ENCODE assay signal across 8 cellular contexts in the genomic region with DNA sequence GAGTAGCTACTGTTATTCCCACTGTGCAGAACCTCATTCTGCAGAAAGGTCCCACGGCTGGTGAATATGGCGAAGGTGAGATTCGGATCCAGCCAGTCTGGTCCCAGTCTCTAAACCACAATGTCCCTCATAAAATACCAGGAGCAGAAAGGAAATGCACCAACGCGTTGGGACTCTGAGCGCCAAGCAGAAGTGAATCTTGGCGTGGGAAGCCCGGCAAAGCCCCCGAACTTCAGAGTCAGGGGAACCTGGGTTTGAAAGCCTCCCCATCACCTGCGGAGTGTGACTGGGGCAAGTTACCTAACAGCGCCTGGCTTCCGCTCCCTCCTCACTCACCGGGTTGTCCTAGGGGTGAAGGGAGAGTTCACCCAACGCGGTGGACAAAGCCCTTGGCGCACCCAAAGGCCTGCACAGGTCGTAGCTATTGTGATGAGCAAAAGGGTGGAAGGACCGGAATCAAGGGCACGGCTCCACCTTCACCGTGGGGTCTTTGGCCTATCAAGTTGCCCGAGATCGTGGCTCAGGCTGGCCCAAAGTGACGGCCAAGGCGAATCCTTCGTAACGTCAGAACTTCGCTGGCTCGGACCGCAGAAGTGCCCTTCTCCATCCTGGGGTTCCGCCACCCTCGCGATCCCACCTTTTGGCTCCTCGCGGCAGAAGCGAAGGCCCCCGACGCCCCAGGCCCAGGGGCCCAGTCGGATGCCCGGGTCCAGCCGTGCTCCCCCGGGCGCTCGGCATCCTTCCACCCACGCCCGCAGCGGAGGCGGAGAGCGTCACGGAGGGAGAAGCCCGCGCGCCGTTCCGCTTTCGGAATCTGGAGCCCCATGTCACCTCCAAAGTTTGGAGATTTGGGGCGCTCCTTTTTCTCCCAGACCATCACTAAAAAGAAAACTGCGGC. TPM values are rescaled to one million over a fixed set of nuclear protein-coding genes. Genes with fewer than 3 reads are reported as not detected.
A peak's percentile ranks its signal among the peaks of the same experiment; 100 is the strongest.
DNase-seq lines count a peak whose midpoint lies in the region.

No MANE protein-coding gene starts in this region.

- no peak overlapping the region for H3K27ac ChIP-seq in mesenchymal stem cell (ENCODE audit: low read length, poor library complexity, severe bottlenecking)

- H3K9ac ChIP-seq in mesenchymal stem cell (ENCODE audit: low read length), result peak overlapping the region; percentile 85

- peaks cover 27% of the 10 kb centered on the region for H3K79me1 ChIP-seq in mesenchymal stem cell (replicated peaks; ENCODE audit: low read length, poor library complexity, severe bottlenecking)

- DNase-seq in NOMO-1 treated with DMSO at 0.1 percent for 48 hours (lab: John Stamatoyannopoulos, UW; ENCODE audit: unreplicated experiment) (peak; percentile 24), NOMO-1 (lab: John Stamatoyannopoulos, UW; ENCODE audit: unreplicated experiment in 2 of 2) (no peak), T-helper 2 cell (peak in 4 of 5 experiments; percentile 12 to 61 (median 33)), T47D (ENCODE audit: low read depth in 1 of 2, low spot score in 1 of 2) (peak; percentile 27 to 35), mesenchymal stem cell (peak; percentile 42), NCI-H2171 (lab: John Stamatoyannopoulos, UW) (no peak), NCI-H187 (lab: John Stamatoyannopoulos, UW) (no peak)
- DNase-seq in stimulated activated CD8-positive, alpha-beta memory T cell treated with anti-CD3 and anti-CD28 coated beads, Interleukin-7, amount 100 ng/mL, for 1 hour (ENCODE audit: low read depth in 2 of 2), result peak; percentile 21 to 27

- H3K9me3 ChIP-seq in mesenchymal stem cell (ENCODE audit: control insufficient read depth, low read length), result no peaks in the 10 kb centered on the region

- no peaks in the 10 kb centered on the region for H3K36me3 ChIP-seq in mesenchymal stem cell (ENCODE audit: control insufficient read depth in 1 of 2, insufficient read depth in 2 of 2, low read depth in 1 of 2, low read length in 2 of 2)

- H3K4me3 ChIP-seq in mesenchymal stem cell (ENCODE audit: insufficient read depth in 1 of 2, low read depth in 1 of 2, low read length in 2 of 2), result peak overlapping the region; percentile 80 to 83

- peak overlapping the region in 1 of 2 experiments; percentile 37 for H2BK12ac ChIP-seq in mesenchymal stem cell (ENCODE audit: low read length in 2 of 2)

- H2BK120ac ChIP-seq in mesenchymal stem cell (ENCODE audit: low read depth, low read length), result peak overlapping the region; percentile 89

- H3K14ac ChIP-seq in mesenchymal stem cell (ENCODE audit: low read length in 2 of 2), result peak overlapping the region; percentile 62 to 96

- H3K27me3 ChIP-seq in mesenchymal stem cell (ENCODE audit: control insufficient read depth in 1 of 2, insufficient read depth in 1 of 2, low read length in 2 of 2), result no peaks in the 10 kb centered on the region

- no peak overlapping the region for H2AK5ac ChIP-seq in mesenchymal stem cell (ENCODE audit: low read length, severe bottlenecking)

- no peak overlapping the region for H2AFZ ChIP-seq in mesenchymal stem cell (ENCODE audit: low read depth, low read length)

- H3K18ac ChIP-seq in mesenchymal stem cell (ENCODE audit: low read depth in 1 of 2, low read length in 2 of 2), result peak overlapping the region in 1 of 2 experiments; percentile 70

- no peak overlapping the region for H4K8ac ChIP-seq in mesenchymal stem cell (ENCODE audit: low read length)

- in situ Hi-C loops in T47D (cut with HindIII; ENCODE audit: low pct_unique_long_range_greater_than_20kb, low sequenced_read_pairs), result no loop called here

- H3K4ac ChIP-seq in mesenchymal stem cell (ENCODE audit: low read depth in 1 of 2, low read length in 2 of 2), result peak overlapping the region; percentile 29 to 41

- no peak overlapping the region for H2BK5ac ChIP-seq in mesenchymal stem cell (ENCODE audit: low read depth, low read length, poor library complexity, severe bottlenecking)

- 10% methylated on average over 55 of the region's 57 CpGs for WGBS in mesenchymal stem cell

- peak overlapping the region in 1 of 2 experiments; percentile 2 for H3K23ac ChIP-seq in mesenchymal stem cell (ENCODE audit: low read length in 2 of 2)

- H3K4me2 ChIP-seq in mesenchymal stem cell (ENCODE audit: low read length, poor library complexity, severe bottlenecking), result peak overlapping the region; percentile 98

- no peak overlapping the region for H2BK15ac ChIP-seq in mesenchymal stem cell (ENCODE audit: low read depth, poor library complexity, severe bottlenecking)

- no peak overlapping the region for H4K91ac ChIP-seq in mesenchymal stem cell (ENCODE audit: low read length)

- peaks cover 30% of the 10 kb centered on the region for H3K4me1 ChIP-seq in mesenchymal stem cell (ENCODE audit: control insufficient read depth, insufficient read depth, low read depth, low read length)

RNA-seq across cellular contexts. Expression of a gene that starts 0.8 kb away (rescaled TPM):
- polyA plus RNA-seq in mesenchymal stem cell (2013, experiment 1 of 2), result 310 TPM
- polyA plus RNA-seq in mesenchymal stem cell (2013, experiment 2 of 2), result 307 TPM

RNA-seq across cellular contexts. Expression of a gene that starts 55.1 kb away (rescaled TPM):
- polyA plus RNA-seq in mesenchymal stem cell (2013, experiment 1 of 2), result 78.9 TPM
- 81.0 TPM for polyA plus RNA-seq in mesenchymal stem cell (2013, experiment 2 of 2)

Comparison
In these comparisons a context has a peak if more than half of its experiments do, and no peak if none do; other contexts are left out.
1. DNase-seq: peak in NOMO-1 treated with DMSO at 0.1 percent for 48 hours (single experiment), T-helper 2 cell (4 of 5), T47D (2 of 2), mesenchymal stem cell (single experiment) and stimulated activated CD8-positive, alpha-beta memory T cell treated with anti-CD3 and anti-CD28 coated beads, Interleukin-7, amount 100 ng/mL, for 1 hour (2 of 2); none in NOMO-1 (0 of 2), NCI-H2171 (single experiment) and NCI-H187 (0 of 2).